2 cellular contexts compared by ENCODE assay signal in the genomic region with DNA sequence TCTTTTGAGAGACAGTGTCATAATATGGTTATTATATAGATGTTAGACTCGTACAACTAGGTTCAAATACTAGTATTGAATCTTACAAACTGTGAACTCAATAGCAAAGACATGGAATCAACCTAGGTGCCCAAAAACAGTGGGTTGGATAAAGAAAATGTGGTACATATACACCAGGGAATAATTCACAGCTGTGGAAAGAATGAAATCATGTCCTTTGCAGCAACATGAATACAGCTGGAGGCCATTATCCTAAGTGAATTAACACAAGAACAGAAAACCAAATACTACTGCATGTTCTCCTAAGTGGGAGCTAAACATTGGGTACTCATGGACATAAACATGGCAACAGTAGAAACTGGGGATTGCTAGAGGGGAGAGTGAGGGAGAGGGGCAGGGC.
A peak's percentile ranks its signal among the peaks of the same experiment; 100 is the strongest.
TF ChIP-seq lines count a peak whose summit lies in the region.

No MANE protein-coding gene starts in this region.

TF ChIP-seq in SK-N-SH treated with all-trans-retinoic acid at 6 μM for 48 hours, 23 proteins besides CTCF, POLR2A, EP300 and RAD21 (continued from another document):
- no peak for TF ChIP-seq ESRRG (CRISPR knock-in tag; IDR thresholded peaks at IDR 0.05)
- TF ChIP-seq, protein P1, sequence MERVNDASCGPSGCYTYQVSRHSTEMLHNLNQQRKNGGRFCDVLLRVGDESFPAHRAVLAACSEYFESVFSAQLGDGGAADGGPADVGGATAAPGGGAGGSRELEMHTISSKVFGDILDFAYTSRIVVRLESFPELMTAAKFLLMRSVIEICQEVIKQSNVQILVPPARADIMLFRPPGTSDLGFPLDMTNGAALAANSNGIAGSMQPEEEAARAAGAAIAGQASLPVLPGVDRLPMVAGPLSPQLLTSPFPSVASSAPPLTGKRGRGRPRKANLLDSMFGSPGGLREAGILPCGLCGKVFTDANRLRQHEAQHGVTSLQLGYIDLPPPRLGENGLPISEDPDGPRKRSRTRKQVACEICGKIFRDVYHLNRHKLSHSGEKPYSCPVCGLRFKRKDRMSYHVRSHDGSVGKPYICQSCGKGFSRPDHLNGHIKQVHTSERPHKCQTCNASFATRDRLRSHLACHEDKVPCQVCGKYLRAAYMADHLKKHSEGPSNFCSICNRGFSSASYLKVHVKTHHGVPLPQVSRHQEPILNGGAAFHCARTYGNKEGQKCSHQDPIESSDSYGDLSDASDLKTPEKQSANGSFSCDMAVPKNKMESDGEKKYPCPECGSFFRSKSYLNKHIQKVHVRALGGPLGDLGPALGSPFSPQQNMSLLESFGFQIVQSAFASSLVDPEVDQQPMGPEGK (CRISPR knock-in tag; IDR thresholded peaks at IDR 0.05; ENCODE audit: borderline replicate concordance), result no peak
- peak; percentile 81 for TF ChIP-seq TCF4 (CRISPR knock-in tag; IDR thresholded peaks at IDR 0.05; ENCODE audit: borderline replicate concordance)
- TF ChIP-seq OSR1 (CRISPR knock-in tag; IDR thresholded peaks at IDR 0.05), result no peak
- TF ChIP-seq TOX (CRISPR knock-in tag; IDR thresholded peaks at IDR 0.05; ENCODE audit: borderline replicate concordance), result no peak
- TF ChIP-seq, protein P2, sequence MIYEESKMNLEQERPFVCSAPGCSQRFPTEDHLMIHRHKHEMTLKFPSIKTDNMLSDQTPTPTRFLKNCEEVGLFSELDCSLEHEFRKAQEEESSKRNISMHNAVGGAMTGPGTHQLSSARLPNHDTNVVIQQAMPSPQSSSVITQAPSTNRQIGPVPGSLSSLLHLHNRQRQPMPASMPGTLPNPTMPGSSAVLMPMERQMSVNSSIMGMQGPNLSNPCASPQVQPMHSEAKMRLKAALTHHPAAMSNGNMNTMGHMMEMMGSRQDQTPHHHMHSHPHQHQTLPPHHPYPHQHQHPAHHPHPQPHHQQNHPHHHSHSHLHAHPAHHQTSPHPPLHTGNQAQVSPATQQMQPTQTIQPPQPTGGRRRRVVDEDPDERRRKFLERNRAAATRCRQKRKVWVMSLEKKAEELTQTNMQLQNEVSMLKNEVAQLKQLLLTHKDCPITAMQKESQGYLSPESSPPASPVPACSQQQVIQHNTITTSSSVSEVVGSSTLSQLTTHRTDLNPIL (CRISPR knock-in tag; IDR thresholded peaks at IDR 0.05; ENCODE audit: low read depth), result no peak
- TF ChIP-seq, protein P3, sequence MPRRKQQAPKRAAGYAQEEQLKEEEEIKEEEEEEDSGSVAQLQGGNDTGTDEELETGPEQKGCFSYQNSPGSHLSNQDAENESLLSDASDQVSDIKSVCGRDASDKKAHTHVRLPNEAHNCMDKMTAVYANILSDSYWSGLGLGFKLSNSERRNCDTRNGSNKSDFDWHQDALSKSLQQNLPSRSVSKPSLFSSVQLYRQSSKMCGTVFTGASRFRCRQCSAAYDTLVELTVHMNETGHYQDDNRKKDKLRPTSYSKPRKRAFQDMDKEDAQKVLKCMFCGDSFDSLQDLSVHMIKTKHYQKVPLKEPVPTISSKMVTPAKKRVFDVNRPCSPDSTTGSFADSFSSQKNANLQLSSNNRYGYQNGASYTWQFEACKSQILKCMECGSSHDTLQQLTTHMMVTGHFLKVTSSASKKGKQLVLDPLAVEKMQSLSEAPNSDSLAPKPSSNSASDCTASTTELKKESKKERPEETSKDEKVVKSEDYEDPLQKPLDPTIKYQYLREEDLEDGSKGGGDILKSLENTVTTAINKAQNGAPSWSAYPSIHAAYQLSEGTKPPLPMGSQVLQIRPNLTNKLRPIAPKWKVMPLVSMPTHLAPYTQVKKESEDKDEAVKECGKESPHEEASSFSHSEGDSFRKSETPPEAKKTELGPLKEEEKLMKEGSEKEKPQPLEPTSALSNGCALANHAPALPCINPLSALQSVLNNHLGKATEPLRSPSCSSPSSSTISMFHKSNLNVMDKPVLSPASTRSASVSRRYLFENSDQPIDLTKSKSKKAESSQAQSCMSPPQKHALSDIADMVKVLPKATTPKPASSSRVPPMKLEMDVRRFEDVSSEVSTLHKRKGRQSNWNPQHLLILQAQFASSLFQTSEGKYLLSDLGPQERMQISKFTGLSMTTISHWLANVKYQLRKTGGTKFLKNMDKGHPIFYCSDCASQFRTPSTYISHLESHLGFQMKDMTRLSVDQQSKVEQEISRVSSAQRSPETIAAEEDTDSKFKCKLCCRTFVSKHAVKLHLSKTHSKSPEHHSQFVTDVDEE (CRISPR knock-in tag; IDR thresholded peaks at IDR 0.05), result 0 out of 2 replicates have a peak, but pooled peaks have one; percentile 32
TF ChIP-seq in SK-N-SH treated with all-trans-retinoic acid at 6 μM for 48 hours: peak in this region for 3.

TF ChIP-seq in SK-N-SH, 30 proteins besides CTCF, POLR2A, EP300 and RAD21 (continued from another document):
- TF ChIP-seq, protein P4, sequence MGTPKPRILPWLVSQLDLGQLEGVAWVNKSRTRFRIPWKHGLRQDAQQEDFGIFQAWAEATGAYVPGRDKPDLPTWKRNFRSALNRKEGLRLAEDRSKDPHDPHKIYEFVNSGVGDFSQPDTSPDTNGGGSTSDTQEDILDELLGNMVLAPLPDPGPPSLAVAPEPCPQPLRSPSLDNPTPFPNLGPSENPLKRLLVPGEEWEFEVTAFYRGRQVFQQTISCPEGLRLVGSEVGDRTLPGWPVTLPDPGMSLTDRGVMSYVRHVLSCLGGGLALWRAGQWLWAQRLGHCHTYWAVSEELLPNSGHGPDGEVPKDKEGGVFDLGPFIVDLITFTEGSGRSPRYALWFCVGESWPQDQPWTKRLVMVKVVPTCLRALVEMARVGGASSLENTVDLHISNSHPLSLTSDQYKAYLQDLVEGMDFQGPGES (IDR thresholded peaks at IDR 0.05; ENCODE audit: low read depth, low read length), result no peak
- TF ChIP-seq GABPA (IDR thresholded peaks at IDR 0.05; ENCODE audit: low read depth) (no peak), JUND (IDR thresholded peaks at IDR 0.05) (no peak)
